8 cellular contexts compared by ENCODE assay signal in genomic region chr10:126500185-126500584, GRCh38.
"Had no signal": no experiment of that assay in that cellular context is flagged by ENCODE, and none has a peak within 500 bp of the region (broad histone marks: within the 10 kb centered on the region; RNA-seq: fewer than 3 reads in every experiment).

No MANE protein-coding gene starts in this region.

- DNase-seq: activated CD4-positive, alpha-beta T cell treated with anti-CD3 and anti-CD28 coated beads for 4 hours; activated CD8-positive, alpha-beta T cell treated with anti-CD3 and anti-CD28 coated beads for 36 hours; activated effector memory CD4-positive, alpha-beta T cell treated with anti-CD3 and anti-CD28 coated beads, Interleukin-2, amount 50 U/mL, for 16 hours; activated T-cell treated with anti-CD3 and anti-CD28 coated beads, Interleukin-2, amount 50 U/mL, for 48 hours; dorsolateral prefrontal cortex; islet precursor cell; natural killer cell; stimulated activated CD4-positive, alpha-beta T cell treated with anti-CD3 and anti-CD28 coated beads, Interleukin-2, amount 100 ng/mL, for 48 hours had no signal

- H3K27me3 ChIP-seq: dorsolateral prefrontal cortex had no signal

- H3K4me3 ChIP-seq: dorsolateral prefrontal cortex had no signal
